In the genomic region with DNA sequence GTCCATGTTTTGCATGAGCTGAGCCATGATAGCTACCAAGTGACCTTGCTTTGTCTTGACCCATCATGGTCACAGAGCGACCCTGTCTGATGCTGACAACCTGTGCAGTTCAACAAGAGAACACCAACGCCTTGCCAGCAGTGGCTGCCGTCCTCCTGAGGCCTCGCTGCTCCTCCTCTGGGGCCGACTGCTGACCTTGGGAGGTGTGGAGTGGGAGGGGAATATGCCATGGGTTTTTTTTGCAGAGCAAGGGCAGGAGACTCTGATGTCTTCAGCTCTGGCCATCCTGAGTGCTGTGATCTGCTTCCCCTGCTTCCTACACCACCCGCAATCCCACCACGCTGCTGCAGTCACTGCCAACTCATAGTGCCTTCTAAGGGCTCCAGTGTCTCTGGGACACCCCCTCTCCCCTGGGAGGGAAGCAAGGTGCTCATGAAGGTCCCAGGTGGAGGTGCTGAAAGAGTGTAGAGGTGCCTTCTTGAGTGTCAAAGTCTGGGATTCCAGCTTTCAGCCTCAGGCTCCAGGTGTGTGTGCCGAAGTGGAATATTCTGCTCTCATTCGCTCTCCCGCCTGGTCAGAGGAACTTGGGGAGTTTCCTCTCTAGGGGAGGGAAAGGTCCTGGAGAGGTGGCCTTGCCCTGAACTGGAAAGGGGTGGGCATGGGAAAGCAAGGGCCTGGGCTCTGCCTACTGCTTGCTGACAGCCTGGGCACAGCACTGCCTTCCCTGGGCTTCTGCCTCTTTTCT, we compare ENCODE assay signal across 5 cellular contexts. TPM values are rescaled to one million over a fixed set of nuclear protein-coding genes. Genes with fewer than 3 reads are reported as not detected.
"Had no signal": no experiment of that assay in that cellular context is flagged by ENCODE, and none has a peak within 500 bp of the region (broad histone marks: within the 10 kb centered on the region; RNA-seq: fewer than 3 reads in every experiment).

No MANE protein-coding gene starts in this region.

RNA-seq across cellular contexts. Expression of gene KCNJ18, which starts 22.5 kb away (rescaled TPM):
- total RNA-seq: HepG2, HT1080, IMR-90, M059J, SK-MEL-5 had no signal
